In genomic region chr10:71696635-71697326, GRCh38 we compare ENCODE assay signal across 8 cellular contexts. TPM values are rescaled to one million over a fixed set of nuclear protein-coding genes. Genes with fewer than 3 reads are reported as not detected.
A peak's percentile ranks its signal among the peaks of the same experiment; 100 is the strongest.
DNase-seq lines count a peak whose midpoint lies in the region; ATAC-seq, FAIRE-seq and TF ChIP-seq lines count a peak whose summit lies in the region.

No MANE protein-coding gene starts in this region.

- H4K20me1 ChIP-seq in PC-3 (ENCODE audit: low read length) = no peaks in the 10 kb centered on the region

- peak; percentile 49 for DNase-seq in A172 (ENCODE audit: low spot score)
- DNase-seq in GM12891 (ENCODE audit: insufficient read length, low spot score) = peak; percentile 58
- peak; percentile 47 for DNase-seq in PC-3
- DNase-seq in activated T-cell treated with anti-CD3 and anti-CD28 coated beads, Interleukin-2, amount 50 U/mL, for 48 hours = peak; percentile 82 to 83
- no peak for DNase-seq in foreskin keratinocyte
- no peak for DNase-seq in prostate gland (ENCODE audit: low spot score)
- no peak for DNase-seq in GM19240 (ENCODE audit: insufficient read length, low spot score)
- no peak for DNase-seq in SW480 (ENCODE audit: low spot score)

- TF ChIP-seq POLR2A in GM12891 (IDR thresholded peaks at IDR 0.05; ENCODE audit: low read depth, low read length) (no peak), prostate gland (IDR thresholded peaks at IDR 0.05) (no peak)

- CTCF ChIA-PET in PC-3 (lab: Charles Lee) = interaction anchor here (0.5 to 1.0 kb wide), 3 partner anchors 70 to 1234 kb away, joined by 3 read pairs; no protein-coding TSS in a partner anchor

- POLR2A ChIA-PET in PC-3 (lab: Charles Lee; ENCODE audit: unreplicated experiment) = no interaction called here

- H3K36me3 ChIP-seq in PC-3 (ENCODE audit: low read depth, low read length) (no peaks in the 10 kb centered on the region), prostate gland (no peaks in the 10 kb centered on the region)

- no peak overlapping the region for H3K9ac ChIP-seq in PC-3 (ENCODE audit: low read length)

- peaks cover 12% of the 10 kb centered on the region; the same call in 1 of the 2 replicates for H3K4me1 ChIP-seq in PC-3 (ENCODE audit: insufficient read depth, low read length)
- no peaks in the 10 kb centered on the region for H3K4me1 ChIP-seq in foreskin keratinocyte
- H3K4me1 ChIP-seq in prostate gland (replicated peaks) = no peaks in the 10 kb centered on the region

- H3K4me3 ChIP-seq in PC-3 (ENCODE audit: low read length) (no peak overlapping the region), prostate gland (no peak overlapping the region)

- TF ChIP-seq CTCF in PC-3 (conservative IDR thresholded peaks at IDR 0.05; ENCODE audit: low read depth, low read length) (peak; percentile 78), foreskin keratinocyte (conservative IDR thresholded peaks at IDR 0.05) (peak; percentile 79), prostate gland (IDR thresholded peaks at IDR 0.05) (peak; percentile 54 to 76 (median 58))

- intact Hi-C loops in PC-3 (cut with micrococcal nuclease) (loop anchor here (5.0 kb wide), 1 partner anchor 71 kb away; no protein-coding TSS in a partner anchor), prostate gland (cut with DNase I) (no loop called here)

- H3K9me2 ChIP-seq in PC-3 (replicated peaks; ENCODE audit: low read length) = no peaks in the 10 kb centered on the region

- no peak overlapping the region for H2AFZ ChIP-seq in PC-3 (ENCODE audit: low read length)

- no peak overlapping the region for H3K4me2 ChIP-seq in PC-3 (ENCODE audit: low read length)

- no peaks in the 10 kb centered on the region for H3K27me3 ChIP-seq in PC-3 (ENCODE audit: low read length)
- peaks cover 3% of the 10 kb centered on the region for H3K27me3 ChIP-seq in foreskin keratinocyte
- no peaks in the 10 kb centered on the region for H3K27me3 ChIP-seq in prostate gland (replicated peaks; ENCODE audit: insufficient read depth)

- no peaks in the 10 kb centered on the region for H3K9me3 ChIP-seq in PC-3 (ENCODE audit: low read length)
- no peaks in the 10 kb centered on the region for H3K9me3 ChIP-seq in prostate gland

- H3K79me2 ChIP-seq in PC-3 (ENCODE audit: low read length) = no peaks in the 10 kb centered on the region

- H3K27ac ChIP-seq in PC-3 (ENCODE audit: low read length) (no peak overlapping the region), foreskin keratinocyte (no peak overlapping the region), prostate gland (no peak overlapping the region)

- WGBS in prostate gland = 63% methylated on average over 10 of the region's 10 CpGs

- FAIRE-seq in GM12891 (lab: Jason Lieb, UNC) = no peak

- no peaks in the 10 kb centered on the region for H3F3A ChIP-seq in PC-3 (ENCODE audit: low read length, unreplicated experiment)

- no TSS peak for BruUV-seq in PC-3 (replicated peaks; lab: Mats Ljungman, UMichigan)

- ATAC-seq in PC-3 = peak; percentile 59; the same call in 1 of the 2 replicates
- peak; percentile 47 for ATAC-seq in foreskin keratinocyte

TF ChIP-seq in GM12891, 5 proteins besides CTCF, POLR2A, EP300 and RAD21:
- TF ChIP-seq SPI1 (IDR thresholded peaks at IDR 0.05; ENCODE audit: low read depth, low read length) = no peak
- TF ChIP-seq POU2F2 (IDR thresholded peaks at IDR 0.05; ENCODE audit: low read depth, low read length) = no peak
- TF ChIP-seq PAX5 (IDR thresholded peaks at IDR 0.05; ENCODE audit: insufficient read depth, low read length, severe bottlenecking) = no peak
- no peak for TF ChIP-seq TAF1 (IDR thresholded peaks at IDR 0.05; ENCODE audit: low read depth, low read length)
- TF ChIP-seq POLR2AphosphoS5 (IDR thresholded peaks at IDR 0.05; ENCODE audit: low read depth, low read length) = no peak

RNA-seq across cellular contexts. Expression of gene C10orf105, which starts 22.8 kb away (rescaled TPM):
- total RNA-seq in A172 (2014; rRNA removed; shearing (Covaris generic)) = not detected in 2 replicates
- 0.04 TPM for polyA plus RNA-seq in GM12891 (2012; ENCODE audit: low read depth, missing spikeins)
- total RNA-seq in PC-3 (2014; rRNA removed) = not detected in 2 replicates
- not detected in 2 replicates for total RNA-seq in foreskin keratinocyte
- not detected in 2 replicates for polyA plus RNA-seq in foreskin keratinocyte
- under 1 TPM in 1 of 2 donors, not detected in 1; 0.11 TPM for total RNA-seq in prostate gland

Comparison
In these comparisons a context has a peak if more than half of its experiments do, and no peak if none do; other contexts are left out.
1. DNase-seq: peak in A172 (single experiment), GM12891 (single experiment), PC-3 (single experiment) and activated T-cell treated with anti-CD3 and anti-CD28 coated beads, Interleukin-2, amount 50 U/mL, for 48 hours (2 of 2); none in foreskin keratinocyte (0 of 2), prostate gland (single experiment), GM19240 (single experiment) and SW480 (single experiment).
2. Peak in every context shown above with its lines, with median percentiles within 50 percentile points of each other: CTCF ChIP-seq.